Comparison of ENCODE assay signal across 7 cellular contexts in genomic region chr4:122009524-122009923, GRCh38. TPM values are rescaled to one million over a fixed set of nuclear protein-coding genes. Genes with fewer than 3 reads are reported as not detected.
"Had no signal": no experiment of that assay in that cellular context is flagged by ENCODE, and none has a peak within 500 bp of the region (broad histone marks: within the 10 kb centered on the region; RNA-seq: fewer than 3 reads in every experiment).

No MANE protein-coding gene starts in this region.

- H3K9me3 Mint-ChIP-seq: H9 had no signal

- ATAC-seq: HepG2, K562 had no signal

- H3K27ac ChIP-seq: HL-60 had no signal

- H3K4me3 ChIP-seq: K562 had no signal

- H3K4me3 Mint-ChIP-seq: H9 had no signal

- DNase-seq: GOT3, H9, HCEC 1CT, KG1 had no signal

- H3K27ac Mint-ChIP-seq: H9 had no signal

RNA-seq across cellular contexts. Expression of gene TRPC3, which starts 57.7 kb away (rescaled TPM):
- total RNA-seq: HepG2 had no signal
- polyA plus RNA-seq: HepG2 had no signal
